ENCODE assay signal across 12 cellular contexts in the genomic region with DNA sequence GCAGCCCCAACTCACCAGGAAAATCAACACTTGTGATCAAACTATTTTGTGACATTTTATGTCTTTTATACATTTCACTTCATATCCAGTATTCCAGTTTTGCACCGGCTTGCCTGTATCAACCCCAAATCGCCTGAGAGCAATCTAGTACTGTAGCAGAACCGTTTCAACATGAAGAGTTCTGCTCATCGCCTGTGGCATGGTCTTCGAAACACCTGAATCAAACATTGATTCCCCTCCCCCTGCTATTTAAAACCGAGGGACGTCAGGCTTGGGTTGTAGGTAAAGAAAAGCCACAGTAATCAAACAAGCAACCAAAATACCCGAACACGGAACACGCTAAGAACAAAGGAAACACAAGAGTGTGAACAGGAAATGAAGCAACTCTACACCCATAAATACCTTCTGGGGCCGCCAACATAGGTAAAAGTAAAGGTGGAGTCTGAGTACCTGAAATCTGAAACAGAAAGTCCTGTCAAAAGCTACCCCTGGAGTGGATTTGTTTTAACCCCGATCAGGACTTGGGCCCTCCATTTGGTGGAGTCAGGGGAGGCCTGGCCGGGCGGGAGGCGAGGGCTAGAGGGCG. TPM values are rescaled to one million over a fixed set of nuclear protein-coding genes. Genes with fewer than 3 reads are reported as not detected.
DNase-seq lines count a peak whose midpoint lies in the region; TF ChIP-seq lines count a peak whose summit lies in the region.
"Not testable (repeated sequence)": the region's sequence is repeated elsewhere in the genome, so short reads cannot be mapped to it uniquely, and the experiment has no call there.
"Had no signal": no experiment of that assay in that cellular context is flagged by ENCODE, and none has a peak within 500 bp of the region (broad histone marks: within the 10 kb centered on the region; RNA-seq: fewer than 3 reads in every experiment).

No MANE protein-coding gene starts in this region.

- not testable (repeated sequence) for H3K9me3 ChIP-seq in SK-N-MC (ENCODE audit: low read depth, low read length); breast epithelium; mononuclear cell (ENCODE audit: low read depth, low read length); skeletal muscle tissue (ENCODE audit: control insufficient read depth in 3 of 3, low read length in 3 of 3)

- H3K27ac ChIP-seq in SK-N-MC; skeletal muscle tissue (ENCODE audit: low read depth, low read length): not testable (repeated sequence)
- H3K27ac ChIP-seq in breast epithelium = peak overlapping the region; percentile 52 to 78

- H3K9ac ChIP-seq in SK-N-MC (ENCODE audit: insufficient read length); skeletal muscle tissue (ENCODE audit: low read depth in 1 of 3, low read length in 3 of 3): not testable (repeated sequence)

- H3K27me3 ChIP-seq in breast epithelium; mononuclear cell (ENCODE audit: insufficient read depth, low read length); skeletal muscle tissue (ENCODE audit: control insufficient read depth in 3 of 3, insufficient read depth in 3 of 3, low read length in 3 of 3): not testable (repeated sequence)

- intact Hi-C loops in breast epithelium (cut with DNase I; ENCODE audit: low total_unique reads) = not testable (repeated sequence)

- not testable (repeated sequence) for DNase-seq in AG09309 (ENCODE audit: low read depth); HFF-Myc (ENCODE audit: extremely low read depth, low read depth); SK-N-MC (ENCODE audit: low read depth, low spot score); breast epithelium (ENCODE audit: low spot score in 2 of 2); fibroblast of villous mesenchyme (ENCODE audit: low read depth)
- peak; percentile 28 for DNase-seq in activated T-cell treated with anti-CD3 and anti-CD28 coated beads, Interleukin-2, amount 50 U/mL, for 1 hour

- not testable (repeated sequence) for TF ChIP-seq POLR2A in breast epithelium (IDR thresholded peaks at IDR 0.05)

- H3K4me1 ChIP-seq in breast epithelium; mononuclear cell (ENCODE audit: insufficient read depth, low read length); skeletal muscle tissue (ENCODE audit: control insufficient read depth in 3 of 3, insufficient read depth in 3 of 3, low read length in 3 of 3): not testable (repeated sequence)

- H3K4me3 ChIP-seq in AG09309 (ENCODE audit: control insufficient read depth, low read depth, low read length) (peak overlapping the region; percentile 24), HFF-Myc (replicated peaks; ENCODE audit: low read depth, low read length) (peak overlapping the region; percentile 23), SK-N-MC (peak overlapping the region; percentile 64), breast epithelium (peak overlapping the region; percentile 28 to 61 (median 43)), fibroblast of villous mesenchyme (ENCODE audit: low read depth, low read length) (peak overlapping the region; percentile 51), mononuclear cell (ENCODE audit: low read length) (peak overlapping the region; percentile 34), skeletal muscle tissue (ENCODE audit: low read length in 3 of 3) (peak overlapping the region in 2 of 3 donors; percentile 25 to 29)

- not testable (repeated sequence) for H3K36me3 ChIP-seq in SK-N-MC (ENCODE audit: insufficient read depth, low read length); breast epithelium; skeletal muscle tissue (ENCODE audit: control insufficient read depth in 3 of 3, insufficient read depth in 3 of 3, low read length in 3 of 3)

- not testable (repeated sequence) for TF ChIP-seq CTCF in AG09309 (IDR thresholded peaks at IDR 0.05; ENCODE audit: control insufficient read depth, insufficient read depth, low read depth, low read length, missing control alignments); HFF-Myc (IDR thresholded peaks at IDR 0.05; ENCODE audit: low read depth, low read length, missing control alignments); breast epithelium (IDR thresholded peaks at IDR 0.05); fibroblast of villous mesenchyme (IDR thresholded peaks at IDR 0.05; ENCODE audit: insufficient read depth, low read depth, low read length)

RNA-seq across cellular contexts. Expression of gene PPIAL4D, which starts 27.6 kb away (rescaled TPM):
- total RNA-seq in breast epithelium (not detected), fibroblast of villous mesenchyme (not detected in 2 replicates), mononuclear cell (not detected), skeletal muscle tissue (not detected)
- total RNA-seq: dermis blood vessel endothelial cell, lung microvascular endothelial cell, sciatic nerve, uterus had no signal
